Comparison of ENCODE assay signal across 22 cellular contexts in genomic region chr9:136331556-136332481, GRCh38. TPM values are rescaled to one million over a fixed set of nuclear protein-coding genes. Genes with fewer than 3 reads are reported as not detected.
DNase-seq lines count a peak whose midpoint lies in the region; TF ChIP-seq lines count a peak whose summit lies in the region.
"Had no signal": no experiment of that assay in that cellular context is flagged by ENCODE, and none has a peak within 500 bp of the region (broad histone marks: within the 10 kb centered on the region; RNA-seq: fewer than 3 reads in every experiment).

No MANE protein-coding gene starts in this region.

- H3K9me3 ChIP-seq in WERI-Rb-1 (ENCODE audit: severe bottlenecking) = no peaks in the 10 kb centered on the region
- H3K9me3 ChIP-seq in neuronal stem cell (replicated peaks in 1 of 2; ENCODE audit: control insufficient read depth in 2 of 2, insufficient read depth in 1 of 2, low read depth in 1 of 2, low read length in 2 of 2) = no peaks in the 10 kb centered on the region
- H3K9me3 ChIP-seq in H9 (ENCODE audit: control insufficient read depth, low read depth, low read length) = no peaks in the 10 kb centered on the region

- no peaks in the 10 kb centered on the region for H4K20me1 ChIP-seq in H9 (ENCODE audit: control insufficient read depth, insufficient read depth, insufficient read length)

- H3K27me3 ChIP-seq in WERI-Rb-1 (ENCODE audit: insufficient read depth, low read depth, severe bottlenecking) = no peaks in the 10 kb centered on the region
- H3K27me3 ChIP-seq in neuronal stem cell (ENCODE audit: control insufficient read depth in 3 of 3, insufficient read depth in 3 of 3, low read depth in 1 of 3, low read length in 3 of 3) = no peaks in the 10 kb centered on the region
- H3K27me3 ChIP-seq in H9 (ENCODE audit: insufficient read depth, low read length) = no peaks in the 10 kb centered on the region

- no peak overlapping the region for H3K4me2 ChIP-seq in neuronal stem cell (ENCODE audit: insufficient read depth, low read length, poor library complexity, severe bottlenecking)
- no peak overlapping the region for H3K4me2 ChIP-seq in H9 (ENCODE audit: insufficient read depth, insufficient read length, low read length)

- H3T11ph ChIP-seq in H9 (ENCODE audit: low read length) = no peak overlapping the region

- H3K36me3 ChIP-seq in WERI-Rb-1 (peaks cover 55% of the 10 kb centered on the region), neuronal stem cell (replicated peaks in 1 of 2; ENCODE audit: control insufficient read depth in 2 of 2, insufficient read depth in 2 of 2, low read length in 2 of 2) (peaks cover 6 to 29% of the 10 kb centered on the region in 2 donors)

- H3K79me2 ChIP-seq in H9 (ENCODE audit: insufficient read depth, low read length) = peaks cover 2% of the 10 kb centered on the region; the same call in 1 of the 2 replicates

- H2BK120ac ChIP-seq in neuronal stem cell (ENCODE audit: low read depth, low read length) (no peak overlapping the region), H9 (ENCODE audit: low read depth, low read length, poor library complexity, severe bottlenecking) (no peak overlapping the region)

- H3K14ac ChIP-seq in neuronal stem cell (ENCODE audit: low read length) = peak overlapping the region; percentile 38
- H3K14ac ChIP-seq in H9 (ENCODE audit: insufficient read depth, low read length) = no peak overlapping the region

- H4K91ac ChIP-seq in neuronal stem cell (ENCODE audit: low read depth, low read length, poor library complexity) = no peak overlapping the region
- H4K91ac ChIP-seq in H9 (ENCODE audit: insufficient read length, low read depth, low read length) = no peak overlapping the region

- H3K4me3 ChIP-seq in WERI-Rb-1 (ENCODE audit: low read depth, low read length) (peak overlapping the region; percentile 27), neuronal stem cell (ENCODE audit: low read length in 2 of 2) (no peak overlapping the region)

- peak overlapping the region; percentile 48 for H3K18ac ChIP-seq in neuronal stem cell (ENCODE audit: low read length)
- H3K18ac ChIP-seq in H9 (ENCODE audit: insufficient read length, low read depth, low read length) = no peak overlapping the region

- H3K4ac ChIP-seq in neuronal stem cell (ENCODE audit: low read length) = no peak overlapping the region
- no peak overlapping the region for H3K4ac ChIP-seq in H9 (ENCODE audit: low read depth, low read length)

- H3K4me3 Mint-ChIP-seq in H9 = no peak overlapping the region
- H3K4me3 Mint-ChIP-seq: CD4-positive, CD25-positive, alpha-beta regulatory T cell; HFFc6 had no signal

- peak overlapping the region; percentile 73 for H3K23ac ChIP-seq in neuronal stem cell (ENCODE audit: low read depth, low read length, poor library complexity)
- H3K23ac ChIP-seq in H9 (ENCODE audit: insufficient read length, low read depth, low read length) = no peak overlapping the region

- H3K9ac ChIP-seq in neuronal stem cell (ENCODE audit: low read depth, low read length, poor library complexity) = peak overlapping the region; percentile 21
- H3K9ac ChIP-seq in H9 (ENCODE audit: extremely low read depth, insufficient read length, low read length) = no peak overlapping the region

- H2BK15ac ChIP-seq in neuronal stem cell (ENCODE audit: low read length) (no peak overlapping the region), H9 (ENCODE audit: low read depth, low read length) (no peak overlapping the region)

- no peak overlapping the region for H2AK5ac ChIP-seq in neuronal stem cell (ENCODE audit: low read depth, low read length)
- H2AK5ac ChIP-seq in H9 (ENCODE audit: insufficient read length, low read length) = no peak overlapping the region

- H4K5ac ChIP-seq in H9 (ENCODE audit: insufficient read length, low read depth, low read length) = no peak overlapping the region

- H3K36me3 Mint-ChIP-seq in H9 (ENCODE audit: insufficient read depth in 1 of 3, low read depth in 3 of 3) = no peaks in the 10 kb centered on the region; a peak in 1 of 7 replicates
- H3K36me3 Mint-ChIP-seq: CD4-positive, CD25-positive, alpha-beta regulatory T cell had no signal

- H3K4me1 Mint-ChIP-seq in H9 = peaks cover 4 to 6% of the 10 kb centered on the region in 2 experiments

- no peak for TF ChIP-seq POLR2A in erythroblast (IDR thresholded peaks at IDR 0.05; ENCODE audit: low read length)

- H4K8ac ChIP-seq in neuronal stem cell (ENCODE audit: low read depth, low read length) = no peak overlapping the region
- H4K8ac ChIP-seq in H9 (replicated peaks; ENCODE audit: insufficient read length, low read depth, low read length) = no peak overlapping the region

- H3K27ac ChIP-seq in WERI-Rb-1 (peak overlapping the region; percentile 45), neuronal stem cell (replicated peaks; ENCODE audit: low read length) (no peak overlapping the region), H9 (ENCODE audit: insufficient read length, low read depth, low read length) (no peak overlapping the region)
- H3K27ac ChIP-seq: 22Rv1 had no signal

- DNase-seq in NCI-H82 (lab: John Stamatoyannopoulos, UW) (peak; percentile 44), NCI-H82 treated with DMSO at 0.1 percent for 48 hours (lab: John Stamatoyannopoulos, UW; ENCODE audit: unreplicated experiment) (no peak), ELF-1 (ENCODE audit: low read depth, low spot score) (peak; percentile 45), WERI-Rb-1 (peak; percentile 90), neuronal stem cell (ENCODE audit: low spot score) (no peak), NCI-H1436 (lab: John Stamatoyannopoulos, UW) (no peak), H9 (no peak), erythroblast (lab: John Stamatoyannopoulos, UW) (no peak)
- DNase-seq: AML-193; CD4-positive, CD25-positive, alpha-beta regulatory T cell; COR-L47; GF-D8; GOT3; HFFc6; NCI-H1048; NCI-H1436 treated with DMSO at 0.1 percent for 48 hours; NCI-H2029; NCI-H2171; NCI-H526 had no signal

- no peak overlapping the region for H2BK20ac ChIP-seq in H9 (ENCODE audit: low read depth, low read length, poor library complexity, severe bottlenecking)

- WGBS in neuronal stem cell (ENCODE audit: extremely low coverage in 2 of 2, insufficient read length in 2 of 2, insufficient replicate concordance in 1 of 2), 2 donors = no CpG with 5 or more reads among the region's 46 CpGs
- no CpG with 5 or more reads among the region's 46 CpGs for WGBS in H9 (ENCODE audit: extremely low coverage, insufficient read length, low lambda C conversion rate)

- H2BK12ac ChIP-seq in neuronal stem cell (ENCODE audit: low read length) (no peak overlapping the region), H9 (ENCODE audit: insufficient read length, low read depth, low read length) (no peak overlapping the region)

- no peaks in the 10 kb centered on the region for H3K27me3 Mint-ChIP-seq in H9 (ENCODE audit: low read depth)
- H3K27me3 Mint-ChIP-seq: CD4-positive, CD25-positive, alpha-beta regulatory T cell had no signal

- H2AFZ ChIP-seq in neuronal stem cell (ENCODE audit: low read length) = no peak overlapping the region
- H2AFZ ChIP-seq in H9 (ENCODE audit: low read length) = no peak overlapping the region

- H3K4me1 ChIP-seq in neuronal stem cell (ENCODE audit: control insufficient read depth in 2 of 2, insufficient read depth in 1 of 2, low read depth in 1 of 2, low read length in 2 of 2) = peaks cover 15 to 16% of the 10 kb centered on the region in 2 donors
- no peaks in the 10 kb centered on the region; the same call in 1 of the 2 replicates for H3K4me1 ChIP-seq in H9 (ENCODE audit: insufficient read depth, low read length)

- H3K56ac ChIP-seq in H9 (ENCODE audit: insufficient read length, low read depth, low read length) = no peak overlapping the region

- no peak overlapping the region for H2BK5ac ChIP-seq in neuronal stem cell (ENCODE audit: low read length)
- H2BK5ac ChIP-seq in H9 (ENCODE audit: insufficient read length, low read length) = no peak overlapping the region

- H3K23me2 ChIP-seq in H9 (ENCODE audit: insufficient read length, low read depth, low read length, poor library complexity, severe bottlenecking) = no peaks in the 10 kb centered on the region

- H3K79me1 ChIP-seq in neuronal stem cell (ENCODE audit: low read depth, low read length) (peaks cover 48% of the 10 kb centered on the region), H9 (ENCODE audit: insufficient read depth, low read depth, low read length, poor library complexity, severe bottlenecking) (peaks cover 2% of the 10 kb centered on the region)

- TF ChIP-seq CTCF in WERI-Rb-1 (IDR thresholded peaks at IDR 0.05; ENCODE audit: low read depth, low read length) = no peak
- TF ChIP-seq CTCF in H9 (conservative IDR thresholded peaks at IDR 0.05) = no peak

- H3K27ac Mint-ChIP-seq in H9 = no peak overlapping the region
- H3K27ac Mint-ChIP-seq: CD4-positive, CD25-positive, alpha-beta regulatory T cell; HFFc6 had no signal

- no peaks in the 10 kb centered on the region for H3K9me3 Mint-ChIP-seq in H9
- H3K9me3 Mint-ChIP-seq: CD4-positive, CD25-positive, alpha-beta regulatory T cell; HFFc6 had no signal

RNA-seq across cellular contexts. Expression of gene GPSM1, which starts 4.5 kb away (rescaled TPM):
- 37.4 TPM for polyA plus RNA-seq in neuronal stem cell (2013, experiment 1 of 2)
- 37.2 TPM for polyA plus RNA-seq in neuronal stem cell (2013, experiment 2 of 2)
- total RNA-seq in H9 (2021) = 22.1 and 24.7 TPM in 2 replicates

RNA-seq across cellular contexts. Expression of gene CCDC187, which starts 27.9 kb away (rescaled TPM):
- 0.08 TPM for polyA plus RNA-seq in neuronal stem cell (2013, experiment 1 of 2)
- 0.08 TPM for polyA plus RNA-seq in neuronal stem cell (2013, experiment 2 of 2)
- 0.07 and 0.09 TPM in 2 replicates for total RNA-seq in H9 (2021)
- total RNA-seq: CD4-positive, CD25-positive, alpha-beta regulatory T cell; HFFc6; MCF 10A; SK-MEL-5 had no signal
- polyA plus RNA-seq: CD4-positive, CD25-positive, alpha-beta regulatory T cell had no signal

RNA-seq across cellular contexts. Expression of gene DNLZ, which starts 31.7 kb away (rescaled TPM):
- polyA plus RNA-seq in neuronal stem cell (2013, experiment 1 of 2) = 6.7 TPM
- polyA plus RNA-seq in neuronal stem cell (2013, experiment 2 of 2) = 6.9 TPM
- total RNA-seq in H9 (2021) = 22.3 and 24.8 TPM in 2 replicates

RNA-seq across cellular contexts. Expression of gene CARD9, which starts 41.6 kb away (rescaled TPM):
- 0.14 TPM for polyA plus RNA-seq in neuronal stem cell (2013, experiment 1 of 2)
- 0.17 TPM for polyA plus RNA-seq in neuronal stem cell (2013, experiment 2 of 2)
- 5.5 and 5.6 TPM in 2 replicates for total RNA-seq in H9 (2021)
- total RNA-seq: SK-MEL-5 had no signal

Comparison
In these comparisons a context has a peak if more than half of its experiments do, and no peak if none do; other contexts are left out.
1. DNase-seq: peak in NCI-H82 (single experiment), ELF-1 (single experiment) and WERI-Rb-1 (single experiment); none in NCI-H82 treated with DMSO at 0.1 percent for 48 hours (single experiment), neuronal stem cell (single experiment), NCI-H1436 (single experiment), H9 (single experiment) and erythroblast (0 of 2).